Comparison of ENCODE assay signal across 8 cellular contexts in the genomic region with DNA sequence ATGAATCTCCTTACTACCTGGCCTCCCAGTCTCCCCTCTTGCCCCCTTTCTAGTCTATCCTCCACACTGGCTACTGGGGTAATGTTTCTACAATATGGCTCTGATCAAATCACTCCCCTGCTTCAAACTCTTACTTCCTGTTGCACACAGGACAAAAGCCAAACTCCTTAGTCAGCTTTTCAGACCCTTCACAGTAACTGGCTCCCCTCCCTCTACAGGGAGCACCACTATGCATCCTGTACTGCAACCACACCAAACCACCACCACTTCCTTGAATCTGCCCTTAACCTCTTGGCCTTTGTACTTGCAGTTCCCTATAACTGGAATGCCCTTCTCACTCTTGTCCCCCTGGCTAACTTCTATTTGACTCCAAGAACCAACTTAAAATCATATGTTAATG. TPM values are rescaled to one million over a fixed set of nuclear protein-coding genes. Genes with fewer than 3 reads are reported as not detected.
DNase-seq lines count a peak whose midpoint lies in the region; ATAC-seq and TF ChIP-seq lines count a peak whose summit lies in the region.

No MANE protein-coding gene starts in this region.

- ATAC-seq in stimulated activated memory B cell treated with anti-CD40 and anti-IgM and Interleukin-4, amounts not matched to agents 10 μg/mL and 1 μg/mL and 100 μg/mL, for 72 hours, result peak; percentile 62
- ATAC-seq in GM19035 (IDR thresholded peaks at IDR 0.05; ENCODE audit: unreplicated experiment), result no peak

- H3K27me3 Mint-ChIP-seq in activated T-cell treated with anti-CD3 and anti-CD28 coated beads, Interleukin-2, amount 50 U/mL, for 24 hours, result no peaks in the 10 kb centered on the region
- no peaks in the 10 kb centered on the region for H3K27me3 Mint-ChIP-seq in stimulated activated memory B cell treated with anti-CD40 and anti-IgM and Interleukin-4, amounts not matched to agents 10 μg/mL and 1 μg/mL and 100 μg/mL, for 72 hours
- H3K27me3 Mint-ChIP-seq in progenitor cell of endocrine pancreas, result peaks cover 54% of the 10 kb centered on the region

- H3K4me3 ChIP-seq in fibroblast of lung (replicated peaks in 1 of 4; ENCODE audit: control extremely low read depth in 1 of 4, insufficient read depth in 1 of 4, low read depth in 3 of 4, low read length in 4 of 4), result no peak overlapping the region
- H3K4me3 ChIP-seq in uterus, result no peak overlapping the region

- H3K79me2 ChIP-seq in fibroblast of lung (ENCODE audit: control insufficient read depth, insufficient read depth, low read length), result no peaks in the 10 kb centered on the region

- H3K27ac ChIP-seq in fibroblast of lung (ENCODE audit: insufficient read depth, low read length) (no peak overlapping the region), uterus (no peak overlapping the region)

- H3K36me3 ChIP-seq in fibroblast of lung (ENCODE audit: control insufficient read depth, insufficient read depth, low read length) (no peaks in the 10 kb centered on the region), uterus (no peaks in the 10 kb centered on the region)

- no peaks in the 10 kb centered on the region for H3K9me3 Mint-ChIP-seq in activated T-cell treated with anti-CD3 and anti-CD28 coated beads, Interleukin-2, amount 50 U/mL, for 24 hours
- H3K9me3 Mint-ChIP-seq in stimulated activated memory B cell treated with anti-CD40 and anti-IgM and Interleukin-4, amounts not matched to agents 10 μg/mL and 1 μg/mL and 100 μg/mL, for 72 hours, result no peaks in the 10 kb centered on the region
- H3K9me3 Mint-ChIP-seq in progenitor cell of endocrine pancreas (ENCODE audit: low read depth), result no peaks in the 10 kb centered on the region

- H3K9ac ChIP-seq in fibroblast of lung (ENCODE audit: insufficient read depth, low read length), result no peak overlapping the region

- DNase-seq in activated T-cell treated with anti-CD3 and anti-CD28 coated beads, Interleukin-2, amount 50 U/mL, for 24 hours, result no peak
- DNase-seq in activated T-cell treated with anti-CD3 and anti-CD28 coated beads for 4 hours (no peak), RPMI7951 (ENCODE audit: low read depth) (peak; percentile 29), fibroblast of lung (ENCODE audit: low read depth in 2 of 2) (peak; percentile 39 to 44), progenitor cell of endocrine pancreas (ENCODE audit: low spot score, unreplicated experiment) (no peak), uterus (no peak)

- H3K4me1 ChIP-seq in fibroblast of lung (ENCODE audit: control insufficient read depth, extremely low read depth, insufficient read depth, low read length) (no peaks in the 10 kb centered on the region), uterus (no peaks in the 10 kb centered on the region)

- no peaks in the 10 kb centered on the region for H4K20me1 ChIP-seq in fibroblast of lung (ENCODE audit: control insufficient read depth, extremely low read depth, insufficient read depth, low read length)

- no peak overlapping the region for H2AFZ ChIP-seq in fibroblast of lung (ENCODE audit: low read length)

- no peaks in the 10 kb centered on the region for H3K36me3 Mint-ChIP-seq in activated T-cell treated with anti-CD3 and anti-CD28 coated beads, Interleukin-2, amount 50 U/mL, for 24 hours (ENCODE audit: low read depth)
- H3K36me3 Mint-ChIP-seq in stimulated activated memory B cell treated with anti-CD40 and anti-IgM and Interleukin-4, amounts not matched to agents 10 μg/mL and 1 μg/mL and 100 μg/mL, for 72 hours, result no peaks in the 10 kb centered on the region
- H3K36me3 Mint-ChIP-seq in progenitor cell of endocrine pancreas (ENCODE audit: insufficient read depth), result no peaks in the 10 kb centered on the region

- peaks cover 8% of the 10 kb centered on the region for H3K27me3 ChIP-seq in fibroblast of lung (ENCODE audit: control insufficient read depth, insufficient read depth, low read length)
- H3K27me3 ChIP-seq in uterus, result peaks cover 0 to 7% of the 10 kb centered on the region in 2 donors

- H3K27ac Mint-ChIP-seq in activated T-cell treated with anti-CD3 and anti-CD28 coated beads, Interleukin-2, amount 50 U/mL, for 24 hours, result peak overlapping the region; percentile 38
- peak overlapping the region; percentile 7 for H3K27ac Mint-ChIP-seq in stimulated activated memory B cell treated with anti-CD40 and anti-IgM and Interleukin-4, amounts not matched to agents 10 μg/mL and 1 μg/mL and 100 μg/mL, for 72 hours
- no peak overlapping the region for H3K27ac Mint-ChIP-seq in progenitor cell of endocrine pancreas

- intact Hi-C loops in uterus (cut with DNase I; ENCODE audit: low total_unique reads), result no loop called here

- no peak for TF ChIP-seq POLR2A in uterus (IDR thresholded peaks at IDR 0.05)

- H3K4me3 Mint-ChIP-seq in activated T-cell treated with anti-CD3 and anti-CD28 coated beads, Interleukin-2, amount 50 U/mL, for 24 hours, result no peak overlapping the region
- H3K4me3 Mint-ChIP-seq in stimulated activated memory B cell treated with anti-CD40 and anti-IgM and Interleukin-4, amounts not matched to agents 10 μg/mL and 1 μg/mL and 100 μg/mL, for 72 hours, result no peak overlapping the region
- H3K4me3 Mint-ChIP-seq in progenitor cell of endocrine pancreas (ENCODE audit: low read depth), result no peak overlapping the region

- no peak for TF ChIP-seq CTCF in fibroblast of lung (conservative IDR thresholded peaks at IDR 0.05 in 1 of 2, IDR thresholded peaks at IDR 0.05 in 1 of 2; ENCODE audit: low read depth in 1 of 2, low read length in 2 of 2)
- TF ChIP-seq CTCF in progenitor cell of endocrine pancreas (IDR thresholded peaks at IDR 0.05; ENCODE audit: unreplicated experiment), result no peak
- TF ChIP-seq CTCF in uterus (IDR thresholded peaks at IDR 0.05), result no peak

- no peak overlapping the region for H3K4me2 ChIP-seq in fibroblast of lung (ENCODE audit: extremely low read depth, insufficient read depth, low read length)

- peaks cover 30% of the 10 kb centered on the region for H3K4me1 Mint-ChIP-seq in activated T-cell treated with anti-CD3 and anti-CD28 coated beads, Interleukin-2, amount 50 U/mL, for 24 hours (ENCODE audit: low read depth)
- H3K4me1 Mint-ChIP-seq in stimulated activated memory B cell treated with anti-CD40 and anti-IgM and Interleukin-4, amounts not matched to agents 10 μg/mL and 1 μg/mL and 100 μg/mL, for 72 hours, result peaks cover 33% of the 10 kb centered on the region
- no peaks in the 10 kb centered on the region for H3K4me1 Mint-ChIP-seq in progenitor cell of endocrine pancreas (ENCODE audit: low read depth)

- H3K9me3 ChIP-seq in fibroblast of lung (ENCODE audit: control insufficient read depth, insufficient read depth, low read depth, low read length), result no peaks in the 10 kb centered on the region
- no peaks in the 10 kb centered on the region for H3K9me3 ChIP-seq in uterus

RNA-seq across cellular contexts. Expression of a gene that starts 32.2 kb away (rescaled TPM):
- total RNA-seq in RPMI7951 (2014; rRNA removed; shearing (Covaris generic)), result 13.8 and 14.4 TPM in 2 replicates
- total RNA-seq in fibroblast of lung, result 11.3 and 17.8 TPM in 2 replicates
- polyA plus RNA-seq in fibroblast of lung, result 9.8 and 10.0 TPM in 2 replicates
- 11.4 and 12.8 TPM in 2 replicates for polyA plus RNA-seq in fibroblast of lung (2012)
- polyA minus RNA-seq in fibroblast of lung (ENCODE audit: low replicate concordance), result 14.6 and 15.0 TPM in 2 replicates
- 35.7 and 38.3 TPM in 2 replicates for total RNA-seq in progenitor cell of endocrine pancreas
- 100 to 1,000 TPM in 1 of 4 donors, 10 to 100 TPM in 2, 1 to 10 TPM in 1; 8.2 to 127 (median 23.0) TPM for total RNA-seq in uterus

RNA-seq across cellular contexts. Expression of a gene that starts 34.8 kb away (rescaled TPM):
- total RNA-seq in RPMI7951 (2014; rRNA removed; shearing (Covaris generic)), result 7.2 and 7.3 TPM in 2 replicates
- total RNA-seq in fibroblast of lung, result 6.7 and 7.8 TPM in 2 replicates
- polyA plus RNA-seq in fibroblast of lung, result 4.9 and 5.9 TPM in 2 replicates
- polyA plus RNA-seq in fibroblast of lung (2012), result 7.5 and 8.6 TPM in 2 replicates
- 20.8 and 25.5 TPM in 2 replicates for polyA minus RNA-seq in fibroblast of lung (ENCODE audit: low replicate concordance)
- 17.6 and 21.1 TPM in 2 replicates for total RNA-seq in progenitor cell of endocrine pancreas
- 10 to 100 TPM in 2 of 4 donors, 1 to 10 TPM in 2; 1.0 to 20.6 (median 8.4) TPM for total RNA-seq in uterus

RNA-seq across cellular contexts. Expression of a gene that starts 53.0 kb away (rescaled TPM):
- total RNA-seq in RPMI7951 (2014; rRNA removed; shearing (Covaris generic)), result 2.0 and 2.4 TPM in 2 replicates
- total RNA-seq in fibroblast of lung (under 0.01 and 0.17 TPM in 2 replicates), progenitor cell of endocrine pancreas (0.89 and 1.6 TPM in 2 replicates), uterus (1 to 10 TPM in 1 of 4 donors, under 1 TPM in 2, not detected in 1; 0.55 to 3.2 (median 0.77) TPM)
- polyA plus RNA-seq in fibroblast of lung, result 0.31 and 0.43 TPM in 2 replicates
- polyA plus RNA-seq in fibroblast of lung (2012), result 0.56 and 0.91 TPM in 2 replicates
- 0.39 TPM in 1 of 2 replicates, not detected in the other for polyA minus RNA-seq in fibroblast of lung (ENCODE audit: low replicate concordance)

RNA-seq across cellular contexts. Expression of a gene that starts 57.1 kb away (rescaled TPM):
- total RNA-seq in RPMI7951 (2014; rRNA removed; shearing (Covaris generic)), result 26.7 and 30.2 TPM in 2 replicates
- total RNA-seq in fibroblast of lung (8.7 and 11.6 TPM in 2 replicates), progenitor cell of endocrine pancreas (53.0 and 54.7 TPM in 2 replicates), uterus (10 to 100 TPM in 3 of 4 donors, 1 to 10 TPM in 1; 3.5 to 44.3 (median 34.4) TPM)
- 21.7 and 30.6 TPM in 2 replicates for polyA plus RNA-seq in fibroblast of lung
- 32.3 and 41.3 TPM in 2 replicates for polyA plus RNA-seq in fibroblast of lung (2012)
- polyA minus RNA-seq in fibroblast of lung (ENCODE audit: low replicate concordance), result 45.4 and 93.0 TPM in 2 replicates

Comparison
In these comparisons a context has a peak if more than half of its experiments do, and no peak if none do; other contexts are left out.
1. DNase-seq: peak in RPMI7951 (single experiment) and fibroblast of lung (2 of 2); none in activated T-cell treated with anti-CD3 and anti-CD28 coated beads, Interleukin-2, amount 50 U/mL, for 24 hours (single experiment), activated T-cell treated with anti-CD3 and anti-CD28 coated beads for 4 hours (single experiment), progenitor cell of endocrine pancreas (single experiment) and uterus (0 of 2).